ENCODE assay signal across 12 cellular contexts in the genomic region with DNA sequence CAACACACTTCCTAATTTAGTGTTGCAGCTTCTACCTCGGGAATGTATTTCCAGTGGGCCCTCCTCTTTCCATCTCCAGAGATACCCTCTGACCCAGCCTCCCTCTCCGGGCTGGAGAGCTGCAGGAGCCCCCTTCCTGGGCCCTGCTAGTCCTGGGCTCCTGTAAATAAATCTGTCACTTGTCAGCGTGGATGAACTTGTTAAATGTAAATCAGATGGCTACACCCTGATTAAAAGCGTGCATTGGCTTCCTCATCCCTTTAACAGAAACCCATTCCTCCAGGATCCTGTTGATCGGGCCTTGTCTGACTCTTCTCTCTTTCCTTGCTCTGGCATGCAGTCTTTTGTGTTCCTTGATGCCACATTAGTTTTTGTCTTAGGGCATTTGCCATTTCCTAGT. TPM values are rescaled to one million over a fixed set of nuclear protein-coding genes. Genes with fewer than 3 reads are reported as not detected.
DNase-seq lines count a peak whose midpoint lies in the region; ATAC-seq and TF ChIP-seq lines count a peak whose summit lies in the region.
"Had no signal": no experiment of that assay in that cellular context is flagged by ENCODE, and none has a peak within 500 bp of the region (broad histone marks: within the 10 kb centered on the region; RNA-seq: fewer than 3 reads in every experiment).

No MANE protein-coding gene starts in this region.

- 0 out of 2 replicates have a peak overlapping the region, but pooled peaks have one; percentile 10 for H3K9ac ChIP-seq in GM23248
- H3K9ac ChIP-seq in endodermal cell (ENCODE audit: extremely low read depth, low read length, poor library complexity, severe bottlenecking), result no peak overlapping the region

- H3K36me3 Mint-ChIP-seq in endodermal cell (ENCODE audit: low read depth), result peaks cover 10% of the 10 kb centered on the region

- no peaks in the 10 kb centered on the region for H3K27me3 Mint-ChIP-seq in endodermal cell (ENCODE audit: insufficient read depth)

- no peaks in the 10 kb centered on the region for H3K9me2 ChIP-seq in GM23248 (ENCODE audit: insufficient read depth)

- in situ Hi-C loops in GM23248 (cut with MboI), result no loop called here
- in situ Hi-C loops in Panc1 (cut with HindIII; ENCODE audit: low pct_unique_long_range_greater_than_20kb, low sequenced_read_pairs), result no loop called here

- H3K4me3 ChIP-seq in GM23248 (no peak overlapping the region), Panc1 (ENCODE audit: low read depth in 2 of 2, low read length in 2 of 2) (no peak overlapping the region), endodermal cell (ENCODE audit: low read length) (no peak overlapping the region)
- H3K4me3 ChIP-seq: MG63 had no signal

- H3K4me1 ChIP-seq in GM23248 (ENCODE audit: insufficient read depth), result peaks cover 11% of the 10 kb centered on the region
- H3K4me1 ChIP-seq in Panc1 (ENCODE audit: control insufficient read depth, insufficient read depth, low read length), result peaks cover 36% of the 10 kb centered on the region
- H3K4me1 ChIP-seq in endodermal cell (ENCODE audit: control insufficient read depth, insufficient read depth, low read length), result no peaks in the 10 kb centered on the region

- H4K20me1 ChIP-seq in GM23248 (ENCODE audit: insufficient read depth), result no peaks in the 10 kb centered on the region

- H3K36me3 ChIP-seq in GM23248 (ENCODE audit: low read depth), result no peaks in the 10 kb centered on the region
- H3K36me3 ChIP-seq in Panc1 (ENCODE audit: control insufficient read depth, insufficient read depth, low read length), result no peaks in the 10 kb centered on the region
- no peaks in the 10 kb centered on the region for H3K36me3 ChIP-seq in endodermal cell (ENCODE audit: control insufficient read depth, insufficient read depth, low read length)

- peak overlapping the region; percentile 9 for H3K4me2 ChIP-seq in GM23248 (ENCODE audit: unreplicated experiment)

- H3K9me3 Mint-ChIP-seq in endodermal cell, result no peaks in the 10 kb centered on the region

- peak overlapping the region; percentile 32 for H3K27ac Mint-ChIP-seq in endodermal cell

- 55% methylated on average over 5 of the region's 5 CpGs for WGBS in GM23248 (ENCODE audit: low coverage in 1 of 2, low lambda C conversion rate in 2 of 2, missing lambda C conversion rate in 2 of 2), 2 experiments
- WGBS in endodermal cell (ENCODE audit: insufficient coverage in 1 of 2, insufficient read length in 1 of 2), 2 experiments, result 83 to 86% methylated on average over 4 to 5 of the region's 5 CpGs

- H3K9me3 ChIP-seq in GM23248 (ENCODE audit: low read depth) (no peaks in the 10 kb centered on the region), Panc1 (ENCODE audit: control insufficient read depth, insufficient read depth, low read depth, low read length) (no peaks in the 10 kb centered on the region), endodermal cell (ENCODE audit: control insufficient read depth, low read length) (no peaks in the 10 kb centered on the region)
- H3K9me3 ChIP-seq: MG63 had no signal

- ATAC-seq in Panc1, result no peak
- ATAC-seq in HG02678 (IDR thresholded peaks at IDR 0.05; ENCODE audit: unreplicated experiment), result no peak

- CTCF ChIA-PET in Panc1 (lab: Charles Lee), result no interaction called here

- peak overlapping the region; percentile 84 for H3K4me3 Mint-ChIP-seq in endodermal cell

- H2AFZ ChIP-seq in GM23248, result peak overlapping the region; percentile 33; the same call in 1 of the 2 replicates

- DNase-seq in GM23248, result no peak
- no peak for DNase-seq in Panc1 (ENCODE audit: low read depth, low spot score)
- no peak for DNase-seq in endodermal cell
- peak; percentile 17 for DNase-seq in stimulated activated CD8-positive, alpha-beta memory T cell treated with anti-CD3 and anti-CD28 coated beads, Interleukin-4, amount 100 ng/mL, for 48 hours
- no peak for DNase-seq in DMS53 (lab: John Stamatoyannopoulos, UW)
- no peak for DNase-seq in T1000 (lab: John Stamatoyannopoulos, UW)
- DNase-seq in NCI-H2171 treated with DMSO at 0.1 percent for 48 hours (lab: John Stamatoyannopoulos, UW), result no peak
- DNase-seq: DMS79 treated with DMSO at 0.1 percent for 48 hours, MG63, midbrain, NCI-H526 treated with DMSO at 0.1 percent for 48 hours had no signal

- intact Hi-C loops in Panc1 (cut with micrococcal nuclease; ENCODE audit: unreplicated experiment), result no loop called here

- TF ChIP-seq CTCF in Panc1 (IDR thresholded peaks at IDR 0.05) (no peak), endodermal cell (conservative IDR thresholded peaks at IDR 0.05) (no peak)

- H3K27ac ChIP-seq in GM23248 (no peak overlapping the region), Panc1 (ENCODE audit: low read length) (peak overlapping the region; percentile 90), endodermal cell (ENCODE audit: low read depth, low read length) (no peak overlapping the region)

- H3K79me2 ChIP-seq in GM23248 (ENCODE audit: insufficient read depth), result peaks cover 89% of the 10 kb centered on the region

- 0 out of 2 replicates have a peak, but pooled peaks cover 7% of the 10 kb centered on the region for H3F3A ChIP-seq in GM23248 (ENCODE audit: insufficient read depth)

- peaks cover 26% of the 10 kb centered on the region for H3K4me1 Mint-ChIP-seq in endodermal cell

- no TSS peak for BruUV-seq in Panc1 (replicated peaks; lab: Mats Ljungman, UMichigan)

- no peaks in the 10 kb centered on the region for H3K27me3 ChIP-seq in GM23248 (replicated peaks; ENCODE audit: insufficient read depth)
- H3K27me3 ChIP-seq in Panc1 (ENCODE audit: control insufficient read depth, insufficient read depth, low read length), result no peaks in the 10 kb centered on the region
- no peaks in the 10 kb centered on the region for H3K27me3 ChIP-seq in endodermal cell (ENCODE audit: control insufficient read depth, insufficient read depth, low read length, poor library complexity, severe bottlenecking)
- H3K27me3 ChIP-seq: MG63 had no signal

- POLR2A ChIA-PET in Panc1 (lab: Charles Lee), result no interaction called here

RNA-seq across cellular contexts. Expression of gene ZNF236, which starts 2.4 kb away (rescaled TPM):
- 5.1 and 12.4 TPM in 2 replicates for total RNA-seq in GM23248 (2014; rRNA removed; shearing (Covaris generic))
- 2.4 and 4.6 TPM in 2 replicates for polyA plus RNA-seq in GM23248 (2016; fragmentation: Nextera tagmentation; extraction: Ambion mirVana)
- 32.2 TPM for total RNA-seq in Panc1 (2021; ENCODE audit: unreplicated experiment)
- 12.4 TPM for polyA plus RNA-seq in Panc1 (2012; ENCODE audit: insufficient read length)
- total RNA-seq in endodermal cell, result 10 to 100 TPM; 27.0 to 28.3 TPM
- 12.5 TPM for polyA plus RNA-seq in endodermal cell (2013, experiment 1 of 2)
- polyA plus RNA-seq in endodermal cell (2013, experiment 2 of 2), result 7.8 TPM
